ENCODE assay signal across 8 cellular contexts in genomic region chr5:135462304-135462703, GRCh38. TPM values are rescaled to one million over a fixed set of nuclear protein-coding genes. Genes with fewer than 3 reads are reported as not detected.
DNase-seq lines count a peak whose midpoint lies in the region; ATAC-seq, FAIRE-seq and TF ChIP-seq lines count a peak whose summit lies in the region.

No MANE protein-coding gene starts in this region.

- H3K27me3 Mint-ChIP-seq in activated CD4-positive, alpha-beta T cell treated with anti-CD3 and anti-CD28 coated beads, Interleukin-2, amount 10 ng/mL, durations not matched to agents 24 days and 14 days, result peaks cover 25% of the 10 kb centered on the region

- H3K4ac ChIP-seq in neuronal stem cell (ENCODE audit: low read length), result no peak overlapping the region

- no peaks in the 10 kb centered on the region for H3K36me3 Mint-ChIP-seq in activated CD4-positive, alpha-beta T cell treated with anti-CD3 and anti-CD28 coated beads, Interleukin-2, amount 10 ng/mL, durations not matched to agents 24 days and 14 days (ENCODE audit: low read depth)

- DNase-seq in A172 (ENCODE audit: low spot score) (peak; percentile 67), NCI-H524 treated with DMSO at 0.1 percent for 48 hours (lab: John Stamatoyannopoulos, UW) (peak; percentile 74), endothelial cell of umbilical vein (ENCODE audit: low read depth, low spot score) (peak; percentile 37), neuronal stem cell (ENCODE audit: low spot score) (peak; percentile 77)
- peak; percentile 87 for DNase-seq in activated CD4-positive, alpha-beta T cell treated with anti-CD3 and anti-CD28 coated beads, Interleukin-2, amount 10 ng/mL, durations not matched to agents 24 days and 14 days

- no peak overlapping the region for H4K91ac ChIP-seq in neuronal stem cell (ENCODE audit: low read depth, low read length, poor library complexity)

- H3K9me3 ChIP-seq in endothelial cell of umbilical vein (replicated peaks; ENCODE audit: control insufficient read depth, insufficient read depth, low read length) (no peaks in the 10 kb centered on the region), neuronal stem cell (replicated peaks in 1 of 2; ENCODE audit: control insufficient read depth in 2 of 2, insufficient read depth in 1 of 2, low read depth in 1 of 2, low read length in 2 of 2) (no peaks in the 10 kb centered on the region)

- H2BK12ac ChIP-seq in neuronal stem cell (ENCODE audit: low read length), result no peak overlapping the region

- no peak for TF ChIP-seq POLR2A in endothelial cell of umbilical vein (IDR thresholded peaks at IDR 0.05; ENCODE audit: low read depth, low read length)

- no CpG with 5 or more reads among the region's 6 CpGs for WGBS in neuronal stem cell (ENCODE audit: extremely low coverage in 2 of 2, insufficient read length in 2 of 2, insufficient replicate concordance in 1 of 2), 2 donors

- no peak overlapping the region for H3K9ac ChIP-seq in endothelial cell of umbilical vein (replicated peaks; ENCODE audit: extremely low read depth, insufficient read depth, low read length)
- no peak overlapping the region for H3K9ac ChIP-seq in neuronal stem cell (ENCODE audit: low read depth, low read length, poor library complexity)

- H3K9me3 Mint-ChIP-seq in activated CD4-positive, alpha-beta T cell treated with anti-CD3 and anti-CD28 coated beads, Interleukin-2, amount 10 ng/mL, durations not matched to agents 24 days and 14 days, result no peaks in the 10 kb centered on the region

- H3K4me3 ChIP-seq in endothelial cell of umbilical vein (replicated peaks in 1 of 3; ENCODE audit: insufficient read depth in 1 of 3, low read depth in 1 of 3, low read length in 3 of 3) (no peak overlapping the region), neuronal stem cell (ENCODE audit: low read length in 2 of 2) (no peak overlapping the region)

- no peak overlapping the region for H3K27ac ChIP-seq in endothelial cell of umbilical vein (ENCODE audit: insufficient read depth, low read depth, low read length)
- no peak overlapping the region for H3K27ac ChIP-seq in neuronal stem cell (replicated peaks; ENCODE audit: low read length)

- no peak for FAIRE-seq in endothelial cell of umbilical vein (lab: Jason Lieb, UNC)

- no peak overlapping the region for H2BK5ac ChIP-seq in neuronal stem cell (ENCODE audit: low read length)

- no peak overlapping the region for H2AK5ac ChIP-seq in neuronal stem cell (ENCODE audit: low read depth, low read length)

- dilution Hi-C loops in endothelial cell of umbilical vein (cut with MboI; ENCODE audit: extremely low pct_ligation_motif_present, low sequenced_read_pairs), result loop anchor here (25.0 kb wide), 1 partner anchor 100 kb away; no protein-coding TSS in a partner anchor

- H2AFZ ChIP-seq in endothelial cell of umbilical vein (ENCODE audit: low read depth, low read length) (no peak overlapping the region), neuronal stem cell (ENCODE audit: low read length) (peak overlapping the region; percentile 9)

- no peaks in the 10 kb centered on the region for H3K9me1 ChIP-seq in endothelial cell of umbilical vein (replicated peaks; ENCODE audit: control insufficient read depth, extremely low read depth, insufficient read depth, low read length)

- no peak overlapping the region for H4K8ac ChIP-seq in neuronal stem cell (ENCODE audit: low read depth, low read length)

- intact Hi-C loops in activated CD4-positive, alpha-beta T cell treated with anti-CD3 and anti-CD28 coated beads, Interleukin-2, amount 10 ng/mL, durations not matched to agents 24 days and 14 days (cut with micrococcal nuclease), result loop anchor here (1.0 kb wide), 1 partner anchor 90 kb away; no protein-coding TSS in a partner anchor
- intact Hi-C loops in endothelial cell of umbilical vein (cut with micrococcal nuclease), result loop anchor here (1.0 kb wide), 3 partner anchors 90 to 368 kb away; no protein-coding TSS in a partner anchor

- no peak overlapping the region for H3K14ac ChIP-seq in neuronal stem cell (ENCODE audit: low read length)

- H3K4me1 ChIP-seq in endothelial cell of umbilical vein (ENCODE audit: control insufficient read depth, extremely low read depth, insufficient read depth, low read length) (peaks cover 3% of the 10 kb centered on the region), neuronal stem cell (ENCODE audit: control insufficient read depth in 2 of 2, insufficient read depth in 1 of 2, low read depth in 1 of 2, low read length in 2 of 2) (peaks cover 4 to 9% of the 10 kb centered on the region in 2 donors)

- H3K36me3 ChIP-seq in endothelial cell of umbilical vein (ENCODE audit: control insufficient read depth in 2 of 2, extremely low read depth in 1 of 2, insufficient read depth in 2 of 2, low read length in 2 of 2), result no peaks in the 10 kb centered on the region
- H3K36me3 ChIP-seq in neuronal stem cell (replicated peaks in 1 of 2; ENCODE audit: control insufficient read depth in 2 of 2, insufficient read depth in 2 of 2, low read length in 2 of 2), result peaks cover 0 to 2% of the 10 kb centered on the region in 2 donors

- H3K4me2 ChIP-seq in endothelial cell of umbilical vein (ENCODE audit: insufficient read depth, low read length) (no peak overlapping the region), neuronal stem cell (ENCODE audit: insufficient read depth, low read length, poor library complexity, severe bottlenecking) (no peak overlapping the region)

- CTCF ChIA-PET in endothelial cell of umbilical vein (lab: Charles Lee), result interaction anchor here (0.7 to 21.5 kb wide), 11 partner anchors 14 to 368 kb away, joined by 3 to 664 read pairs (median 3); no protein-coding TSS in a partner anchor

- H3K27me3 ChIP-seq in endothelial cell of umbilical vein (ENCODE audit: control insufficient read depth in 2 of 2, insufficient read depth in 2 of 2, low read length in 2 of 2) (peaks cover 32 to 33% of the 10 kb centered on the region in 2 experiments), neuronal stem cell (ENCODE audit: control insufficient read depth in 3 of 3, insufficient read depth in 3 of 3, low read depth in 1 of 3, low read length in 3 of 3) (peaks cover 12 to 65% (median 64%) of the 10 kb centered on the region in 3 experiments)

- POLR2A ChIA-PET in endothelial cell of umbilical vein (lab: Charles Lee), result no interaction called here

- peaks cover 7% of the 10 kb centered on the region for H3K4me1 Mint-ChIP-seq in activated CD4-positive, alpha-beta T cell treated with anti-CD3 and anti-CD28 coated beads, Interleukin-2, amount 10 ng/mL, durations not matched to agents 24 days and 14 days

- no peaks in the 10 kb centered on the region for H3K79me2 ChIP-seq in endothelial cell of umbilical vein (ENCODE audit: control insufficient read depth, insufficient read depth, low read length)

- peak; percentile 62 for ATAC-seq in HG03378 (IDR thresholded peaks at IDR 0.05; ENCODE audit: unreplicated experiment)
- no peak for ATAC-seq in GM18520 (IDR thresholded peaks at IDR 0.05; ENCODE audit: unreplicated experiment)

- no TSS peak for BruUV-seq in endothelial cell of umbilical vein (replicated peaks; lab: Mats Ljungman, UMichigan)

- no peaks in the 10 kb centered on the region for H4K20me1 ChIP-seq in endothelial cell of umbilical vein (replicated peaks; ENCODE audit: control insufficient read depth, extremely low read depth, insufficient read depth, low read length)

- H3K4me3 Mint-ChIP-seq in activated CD4-positive, alpha-beta T cell treated with anti-CD3 and anti-CD28 coated beads, Interleukin-2, amount 10 ng/mL, durations not matched to agents 24 days and 14 days, result no peak overlapping the region

- no peak overlapping the region for H3K18ac ChIP-seq in neuronal stem cell (ENCODE audit: low read length)

- no peak overlapping the region for H2BK15ac ChIP-seq in neuronal stem cell (ENCODE audit: low read length)

- H3K79me1 ChIP-seq in neuronal stem cell (ENCODE audit: low read depth, low read length), result no peaks in the 10 kb centered on the region

- H3K23ac ChIP-seq in neuronal stem cell (ENCODE audit: low read depth, low read length, poor library complexity), result no peak overlapping the region

- H3K27ac Mint-ChIP-seq in activated CD4-positive, alpha-beta T cell treated with anti-CD3 and anti-CD28 coated beads, Interleukin-2, amount 10 ng/mL, durations not matched to agents 24 days and 14 days, result no peak overlapping the region

- H2BK120ac ChIP-seq in neuronal stem cell (ENCODE audit: low read depth, low read length), result no peak overlapping the region

- TF ChIP-seq CTCF in GM12873 (IDR thresholded peaks at IDR 0.05; ENCODE audit: insufficient read depth, low read depth, low read length, missing control alignments) (peak; percentile 69), endothelial cell of umbilical vein (IDR thresholded peaks at IDR 0.05; ENCODE audit: extremely low read depth in 1 of 2, insufficient read depth in 1 of 2, low read depth in 1 of 2, low read length in 2 of 2) (peak; percentile 34 to 40)

RNA-seq across cellular contexts. Expression of gene TIFAB, which starts 10.2 kb away (rescaled TPM):
- not detected in 2 replicates for total RNA-seq in A172 (2014; rRNA removed; shearing (Covaris generic))
- not detected in 2 replicates for total RNA-seq in activated CD4-positive, alpha-beta T cell treated with anti-CD3 and anti-CD28 coated beads, Interleukin-2, amount 10 ng/mL, durations not matched to agents 24 days and 14 days
- not detected in 2 replicates for total RNA-seq in endothelial cell of umbilical vein
- polyA plus RNA-seq in endothelial cell of umbilical vein, result not detected in 2 replicates
- not detected in 2 replicates for polyA plus RNA-seq in endothelial cell of umbilical vein (2011; cell fraction: cytosol; rRNA removed)
- polyA plus RNA-seq in endothelial cell of umbilical vein (2011; cell fraction: nucleus; rRNA removed), result not detected in 2 replicates
- polyA plus RNA-seq in endothelial cell of umbilical vein (2012), result not detected in 2 replicates
- not detected in 2 replicates for polyA minus RNA-seq in endothelial cell of umbilical vein
- not detected for polyA minus RNA-seq in endothelial cell of umbilical vein (2011; cell fraction: cytosol; rRNA and poly(A)+ RNA removed)
- not detected in 2 replicates for polyA minus RNA-seq in endothelial cell of umbilical vein (2011; cell fraction: nucleus; rRNA and poly(A)+ RNA removed)
- polyA plus RNA-seq in neuronal stem cell (2013, experiment 1 of 2), result not detected
- not detected for polyA plus RNA-seq in neuronal stem cell (2013, experiment 2 of 2)

RNA-seq across cellular contexts. Expression of gene DCANP1, which starts 15.2 kb away (rescaled TPM):
- total RNA-seq in A172 (2014; rRNA removed; shearing (Covaris generic)), result not detected in 2 replicates
- not detected in 2 replicates for total RNA-seq in activated CD4-positive, alpha-beta T cell treated with anti-CD3 and anti-CD28 coated beads, Interleukin-2, amount 10 ng/mL, durations not matched to agents 24 days and 14 days
- not detected in 2 replicates for total RNA-seq in endothelial cell of umbilical vein
- not detected in 2 replicates for polyA plus RNA-seq in endothelial cell of umbilical vein
- polyA plus RNA-seq in endothelial cell of umbilical vein (2011; cell fraction: cytosol; rRNA removed), result not detected in 2 replicates
- not detected in 2 replicates for polyA plus RNA-seq in endothelial cell of umbilical vein (2011; cell fraction: nucleus; rRNA removed)
- not detected in 2 replicates for polyA plus RNA-seq in endothelial cell of umbilical vein (2012)
- not detected in 2 replicates for polyA minus RNA-seq in endothelial cell of umbilical vein
- polyA minus RNA-seq in endothelial cell of umbilical vein (2011; cell fraction: cytosol; rRNA and poly(A)+ RNA removed), result not detected
- not detected in 2 replicates for polyA minus RNA-seq in endothelial cell of umbilical vein (2011; cell fraction: nucleus; rRNA and poly(A)+ RNA removed)
- polyA plus RNA-seq in neuronal stem cell (2013, experiment 1 of 2), result not detected
- not detected for polyA plus RNA-seq in neuronal stem cell (2013, experiment 2 of 2)

Comparison
In these comparisons a context has a peak if more than half of its experiments do, and no peak if none do; other contexts are left out.
1. DNase-seq: peak in every context shown above with its lines; median percentile 87 in activated CD4-positive, alpha-beta T cell treated with anti-CD3 and anti-CD28 coated beads, Interleukin-2, amount 10 ng/mL, durations not matched to agents 24 days and 14 days; 77 in neuronal stem cell; 74 in NCI-H524 treated with DMSO at 0.1 percent for 48 hours; 67 in A172; 37 in endothelial cell of umbilical vein.